ENCODE assay signal across 1 cellular context in the genomic region with DNA sequence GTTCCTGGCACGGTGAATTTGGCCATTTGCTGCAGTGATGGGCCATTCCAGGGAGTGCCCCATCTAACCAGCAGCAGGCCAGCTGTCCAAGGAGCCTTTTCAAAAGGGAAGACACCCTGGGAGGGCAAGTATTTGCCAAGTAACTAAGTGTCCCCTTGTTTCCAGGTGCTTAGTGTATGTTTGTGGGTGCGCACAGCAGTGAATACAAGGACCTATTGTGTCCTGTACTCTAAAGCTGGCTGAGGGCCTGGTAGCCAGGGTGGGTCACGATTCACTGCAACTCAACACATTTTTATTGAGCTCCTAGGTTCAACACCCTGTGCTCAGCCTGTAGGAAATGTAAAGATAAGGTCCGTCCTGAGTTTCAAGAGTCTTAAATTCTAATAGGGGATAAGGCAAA.
TF ChIP-seq lines count a peak whose summit lies in the region.

No MANE protein-coding gene starts in this region.

TF ChIP-seq in HepG2, 621 proteins besides CTCF, POLR2A, EP300 and RAD21 (continued from another document):
- TF ChIP-seq, protein P1, sequence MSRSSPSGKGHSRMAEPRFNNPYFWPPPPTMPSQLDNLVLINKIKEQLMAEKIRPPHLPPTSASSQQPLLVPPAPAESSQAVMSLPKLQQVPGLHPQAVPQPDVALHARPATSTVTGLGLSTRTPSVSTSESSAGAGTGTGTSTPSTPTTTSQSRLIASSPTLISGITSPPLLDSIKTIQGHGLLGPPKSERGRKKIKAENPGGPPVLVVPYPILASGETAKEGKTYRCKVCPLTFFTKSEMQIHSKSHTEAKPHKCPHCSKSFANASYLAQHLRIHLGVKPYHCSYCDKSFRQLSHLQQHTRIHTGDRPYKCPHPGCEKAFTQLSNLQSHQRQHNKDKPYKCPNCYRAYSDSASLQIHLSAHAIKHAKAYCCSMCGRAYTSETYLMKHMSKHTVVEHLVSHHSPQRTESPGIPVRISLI (CRISPR knock-in tag; IDR thresholded peaks at IDR 0.05; ENCODE audit: borderline replicate concordance) = no peak
- TF ChIP-seq, protein P2, sequence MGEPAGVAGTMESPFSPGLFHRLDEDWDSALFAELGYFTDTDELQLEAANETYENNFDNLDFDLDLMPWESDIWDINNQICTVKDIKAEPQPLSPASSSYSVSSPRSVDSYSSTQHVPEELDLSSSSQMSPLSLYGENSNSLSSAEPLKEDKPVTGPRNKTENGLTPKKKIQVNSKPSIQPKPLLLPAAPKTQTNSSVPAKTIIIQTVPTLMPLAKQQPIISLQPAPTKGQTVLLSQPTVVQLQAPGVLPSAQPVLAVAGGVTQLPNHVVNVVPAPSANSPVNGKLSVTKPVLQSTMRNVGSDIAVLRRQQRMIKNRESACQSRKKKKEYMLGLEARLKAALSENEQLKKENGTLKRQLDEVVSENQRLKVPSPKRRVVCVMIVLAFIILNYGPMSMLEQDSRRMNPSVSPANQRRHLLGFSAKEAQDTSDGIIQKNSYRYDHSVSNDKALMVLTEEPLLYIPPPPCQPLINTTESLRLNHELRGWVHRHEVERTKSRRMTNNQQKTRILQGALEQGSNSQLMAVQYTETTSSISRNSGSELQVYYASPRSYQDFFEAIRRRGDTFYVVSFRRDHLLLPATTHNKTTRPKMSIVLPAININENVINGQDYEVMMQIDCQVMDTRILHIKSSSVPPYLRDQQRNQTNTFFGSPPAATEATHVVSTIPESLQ (CRISPR knock-in tag; conservative IDR thresholded peaks at IDR 0.05) = no peak
- no peak for TF ChIP-seq CBX2 (IDR thresholded peaks at IDR 0.05; ENCODE audit: low read depth, low read length)
- no peak for TF ChIP-seq CBX2 (CRISPR knock-in tag; IDR thresholded peaks at IDR 0.05; ENCODE audit: low read depth)
- TF ChIP-seq, protein P3, sequence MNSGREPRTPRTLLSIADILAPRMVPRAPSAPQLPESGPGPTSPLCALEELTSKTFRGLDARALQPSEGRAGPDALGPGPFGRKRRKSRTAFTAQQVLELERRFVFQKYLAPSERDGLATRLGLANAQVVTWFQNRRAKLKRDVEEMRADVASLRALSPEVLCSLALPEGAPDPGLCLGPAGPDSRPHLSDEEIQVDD (CRISPR knock-in tag; IDR thresholded peaks at IDR 0.05; ENCODE audit: borderline replicate concordance) = no peak
- no peak for TF ChIP-seq MTA3 (CRISPR knock-in tag; IDR thresholded peaks at IDR 0.05)
- no peak for TF ChIP-seq SRF (IDR thresholded peaks at IDR 0.05; ENCODE audit: low read depth, low read length)
- TF ChIP-seq, protein P4, sequence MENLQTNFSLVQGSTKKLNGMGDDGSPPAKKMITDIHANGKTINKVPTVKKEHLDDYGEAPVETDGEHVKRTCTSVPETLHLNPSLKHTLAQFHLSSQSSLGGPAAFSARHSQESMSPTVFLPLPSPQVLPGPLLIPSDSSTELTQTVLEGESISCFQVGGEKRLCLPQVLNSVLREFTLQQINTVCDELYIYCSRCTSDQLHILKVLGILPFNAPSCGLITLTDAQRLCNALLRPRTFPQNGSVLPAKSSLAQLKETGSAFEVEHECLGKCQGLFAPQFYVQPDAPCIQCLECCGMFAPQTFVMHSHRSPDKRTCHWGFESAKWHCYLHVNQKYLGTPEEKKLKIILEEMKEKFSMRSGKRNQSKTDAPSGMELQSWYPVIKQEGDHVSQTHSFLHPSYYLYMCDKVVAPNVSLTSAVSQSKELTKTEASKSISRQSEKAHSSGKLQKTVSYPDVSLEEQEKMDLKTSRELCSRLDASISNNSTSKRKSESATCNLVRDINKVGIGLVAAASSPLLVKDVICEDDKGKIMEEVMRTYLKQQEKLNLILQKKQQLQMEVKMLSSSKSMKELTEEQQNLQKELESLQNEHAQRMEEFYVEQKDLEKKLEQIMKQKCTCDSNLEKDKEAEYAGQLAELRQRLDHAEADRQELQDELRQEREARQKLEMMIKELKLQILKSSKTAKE (CRISPR knock-in tag; IDR thresholded peaks at IDR 0.05; ENCODE audit: borderline replicate concordance) = no peak
- no peak for TF ChIP-seq ZNF749 (CRISPR knock-in tag; IDR thresholded peaks at IDR 0.05; ENCODE audit: borderline replicate concordance)
- TF ChIP-seq, protein P5, sequence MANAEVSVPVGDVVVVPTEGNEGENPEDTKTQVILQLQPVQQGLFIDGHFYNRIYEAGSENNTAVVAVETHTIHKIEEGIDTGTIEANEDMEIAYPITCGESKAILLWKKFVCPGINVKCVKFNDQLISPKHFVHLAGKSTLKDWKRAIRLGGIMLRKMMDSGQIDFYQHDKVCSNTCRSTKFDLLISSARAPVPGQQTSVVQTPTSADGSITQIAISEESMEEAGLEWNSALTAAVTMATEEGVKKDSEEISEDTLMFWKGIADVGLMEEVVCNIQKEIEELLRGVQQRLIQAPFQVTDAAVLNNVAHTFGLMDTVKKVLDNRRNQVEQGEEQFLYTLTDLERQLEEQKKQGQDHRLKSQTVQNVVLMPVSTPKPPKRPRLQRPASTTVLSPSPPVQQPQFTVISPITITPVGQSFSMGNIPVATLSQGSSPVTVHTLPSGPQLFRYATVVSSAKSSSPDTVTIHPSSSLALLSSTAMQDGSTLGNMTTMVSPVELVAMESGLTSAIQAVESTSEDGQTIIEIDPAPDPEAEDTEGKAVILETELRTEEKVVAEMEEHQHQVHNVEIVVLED (CRISPR knock-in tag; IDR thresholded peaks at IDR 0.05; ENCODE audit: borderline replicate concordance) = no peak
- TF ChIP-seq ZZZ3 (CRISPR knock-in tag; IDR thresholded peaks at IDR 0.05; ENCODE audit: borderline replicate concordance) = no peak
- TF ChIP-seq ZNF264 (CRISPR knock-in tag; IDR thresholded peaks at IDR 0.05) = no peak
- TF ChIP-seq RBAK (CRISPR knock-in tag; IDR thresholded peaks at IDR 0.05) = no peak
- TF ChIP-seq, protein P6, sequence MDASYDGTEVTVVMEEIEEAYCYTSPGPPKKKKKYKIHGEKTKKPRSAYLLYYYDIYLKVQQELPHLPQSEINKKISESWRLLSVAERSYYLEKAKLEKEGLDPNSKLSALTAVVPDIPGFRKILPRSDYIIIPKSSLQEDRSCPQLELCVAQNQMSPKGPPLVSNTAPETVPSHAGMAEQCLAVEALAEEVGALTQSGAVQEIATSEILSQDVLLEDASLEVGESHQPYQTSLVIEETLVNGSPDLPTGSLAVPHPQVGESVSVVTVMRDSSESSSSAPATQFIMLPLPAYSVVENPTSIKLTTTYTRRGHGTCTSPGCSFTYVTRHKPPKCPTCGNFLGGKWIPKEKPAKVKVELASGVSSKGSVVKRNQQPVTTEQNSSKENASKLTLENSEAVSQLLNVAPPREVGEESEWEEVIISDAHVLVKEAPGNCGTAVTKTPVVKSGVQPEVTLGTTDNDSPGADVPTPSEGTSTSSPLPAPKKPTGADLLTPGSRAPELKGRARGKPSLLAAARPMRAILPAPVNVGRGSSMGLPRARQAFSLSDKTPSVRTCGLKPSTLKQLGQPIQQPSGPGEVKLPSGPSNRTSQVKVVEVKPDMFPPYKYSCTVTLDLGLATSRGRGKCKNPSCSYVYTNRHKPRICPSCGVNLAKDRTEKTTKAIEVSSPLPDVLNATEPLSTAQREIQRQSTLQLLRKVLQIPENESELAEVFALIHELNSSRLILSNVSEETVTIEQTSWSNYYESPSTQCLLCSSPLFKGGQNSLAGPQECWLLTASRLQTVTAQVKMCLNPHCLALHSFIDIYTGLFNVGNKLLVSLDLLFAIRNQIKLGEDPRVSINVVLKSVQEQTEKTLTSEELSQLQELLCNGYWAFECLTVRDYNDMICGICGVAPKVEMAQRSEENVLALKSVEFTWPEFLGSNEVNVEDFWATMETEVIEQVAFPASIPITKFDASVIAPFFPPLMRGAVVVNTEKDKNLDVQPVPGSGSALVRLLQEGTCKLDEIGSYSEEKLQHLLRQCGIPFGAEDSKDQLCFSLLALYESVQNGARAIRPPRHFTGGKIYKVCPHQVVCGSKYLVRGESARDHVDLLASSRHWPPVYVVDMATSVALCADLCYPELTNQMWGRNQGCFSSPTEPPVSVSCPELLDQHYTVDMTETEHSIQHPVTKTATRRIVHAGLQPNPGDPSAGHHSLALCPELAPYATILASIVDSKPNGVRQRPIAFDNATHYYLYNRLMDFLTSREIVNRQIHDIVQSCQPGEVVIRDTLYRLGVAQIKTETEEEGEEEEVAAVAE (CRISPR knock-in tag; IDR thresholded peaks at IDR 0.05; ENCODE audit: borderline replicate concordance) = no peak
TF ChIP-seq in HepG2: peak in this region for 0.
